In genomic region chr21:33491373-33492102, GRCh38 we compare ENCODE assay signal across 8 cellular contexts. TPM values are rescaled to one million over a fixed set of nuclear protein-coding genes. Genes with fewer than 3 reads are reported as not detected.
A peak's percentile ranks its signal among the peaks of the same experiment; 100 is the strongest.
DNase-seq lines count a peak whose midpoint lies in the region; ATAC-seq and TF ChIP-seq lines count a peak whose summit lies in the region.

A gene with protein sequence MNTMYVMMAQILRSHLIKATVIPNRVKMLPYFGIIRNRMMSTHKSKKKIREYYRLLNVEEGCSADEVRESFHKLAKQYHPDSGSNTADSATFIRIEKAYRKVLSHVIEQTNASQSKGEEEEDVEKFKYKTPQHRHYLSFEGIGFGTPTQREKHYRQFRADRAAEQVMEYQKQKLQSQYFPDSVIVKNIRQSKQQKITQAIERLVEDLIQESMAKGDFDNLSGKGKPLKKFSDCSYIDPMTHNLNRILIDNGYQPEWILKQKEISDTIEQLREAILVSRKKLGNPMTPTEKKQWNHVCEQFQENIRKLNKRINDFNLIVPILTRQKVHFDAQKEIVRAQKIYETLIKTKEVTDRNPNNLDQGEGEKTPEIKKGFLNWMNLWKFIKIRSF (minus strand): TSS chr21:33491716. CDS start chr21:33489393, 2,323 bp downstream.

- peaks cover 13% of the 10 kb centered on the region for H3K36me3 Mint-ChIP-seq in nephron progenitor cell (ENCODE audit: low read depth)

- peak; percentile 97 for ATAC-seq in RWPE2 (ENCODE audit: low read depth)
- ATAC-seq in stimulated activated naive CD8-positive, alpha-beta T cell treated with anti-CD3 and anti-CD28 coated beads, Interleukin-15, amount 100 ng/mL, for 72 hours = peak; percentile 98

- DNase-seq in ELF-1 (ENCODE audit: low read depth, low spot score) = peak; percentile 96
- peak; percentile 90 for DNase-seq in H4 (ENCODE audit: low spot score)
- peak; percentile 50 for DNase-seq in LNCaP clone FGC (ENCODE audit: low read depth)
- peak; percentile 91 for DNase-seq in RWPE2 (ENCODE audit: low spot score)
- DNase-seq in activated effector memory CD4-positive, alpha-beta T cell treated with anti-CD3 and anti-CD28 coated beads, Interleukin-2, amount 50 U/mL, for 16 hours = peak; percentile 97
- peak; percentile 83 for DNase-seq in fibroblast of the conjunctiva (ENCODE audit: low read depth)
- DNase-seq in nephron progenitor cell = peak; percentile 97
- peak; percentile 95 for DNase-seq in stimulated activated naive CD8-positive, alpha-beta T cell treated with anti-CD3 and anti-CD28 coated beads, Interleukin-15, amount 100 ng/mL, for 72 hours

- H3K27ac Mint-ChIP-seq in nephron progenitor cell = no peak within 1 kb of the TSS
- peak within 1 kb of the TSS; percentile 95 to 98 for H3K27ac Mint-ChIP-seq in stimulated activated naive CD8-positive, alpha-beta T cell treated with anti-CD3 and anti-CD28 coated beads, Interleukin-15, amount 100 ng/mL, for 72 hours

- peaks cover 4% of the 10 kb centered on the region for H3K4me1 ChIP-seq in RWPE2 (ENCODE audit: insufficient read depth, poor library complexity, severe bottlenecking)

- TF ChIP-seq CTCF in LNCaP clone FGC (IDR thresholded peaks at IDR 0.05; ENCODE audit: control insufficient read depth, extremely low read depth, insufficient read depth) (no peak), RWPE2 (IDR thresholded peaks at IDR 0.05; ENCODE audit: poor library complexity, severe bottlenecking) (no peak), nephron progenitor cell (IDR thresholded peaks at IDR 0.05) (no peak)

- H3K27me3 Mint-ChIP-seq in nephron progenitor cell (ENCODE audit: low read depth, poor library complexity) = peaks cover 7% of the 10 kb centered on the region
- no peaks in the 10 kb centered on the region for H3K27me3 Mint-ChIP-seq in stimulated activated naive CD8-positive, alpha-beta T cell treated with anti-CD3 and anti-CD28 coated beads, Interleukin-15, amount 100 ng/mL, for 72 hours

- no peaks in the 10 kb centered on the region for H3K27me3 ChIP-seq in RWPE2 (ENCODE audit: insufficient read depth, poor library complexity, severe bottlenecking)

- H3K27ac ChIP-seq in RWPE2 (ENCODE audit: poor library complexity, severe bottlenecking) = peak within 1 kb of the TSS; percentile 12

- no peaks in the 10 kb centered on the region for H3K36me3 ChIP-seq in RWPE2 (ENCODE audit: low read depth)

- H3K4me1 Mint-ChIP-seq in nephron progenitor cell = peaks cover 14% of the 10 kb centered on the region
- H3K4me1 Mint-ChIP-seq in stimulated activated naive CD8-positive, alpha-beta T cell treated with anti-CD3 and anti-CD28 coated beads, Interleukin-15, amount 100 ng/mL, for 72 hours = peaks cover 16% of the 10 kb centered on the region

- H3K4me3 ChIP-seq in LNCaP clone FGC (ENCODE audit: low read depth, low read length) (peak within 1 kb of the TSS; percentile 67), RWPE2 (ENCODE audit: severe bottlenecking) (peak within 1 kb of the TSS; percentile 83)

- no peaks in the 10 kb centered on the region for H3K9me3 Mint-ChIP-seq in nephron progenitor cell
- H3K9me3 Mint-ChIP-seq in stimulated activated naive CD8-positive, alpha-beta T cell treated with anti-CD3 and anti-CD28 coated beads, Interleukin-15, amount 100 ng/mL, for 72 hours = no peaks in the 10 kb centered on the region

- H3K9me3 ChIP-seq in RWPE2 (ENCODE audit: severe bottlenecking) = no peaks in the 10 kb centered on the region

- peak within 1 kb of the TSS; percentile 94 for H3K4me3 Mint-ChIP-seq in nephron progenitor cell
- H3K4me3 Mint-ChIP-seq in stimulated activated naive CD8-positive, alpha-beta T cell treated with anti-CD3 and anti-CD28 coated beads, Interleukin-15, amount 100 ng/mL, for 72 hours = peak within 1 kb of the TSS; percentile 84 to 94

RNA-seq across cellular contexts. Expression of the gene that starts here (rescaled TPM):
- 1.2 and 3.1 TPM in 2 replicates for total RNA-seq in H4 (2014; rRNA removed; shearing (Covaris generic))

Comparison
In these comparisons a context has a peak if more than half of its experiments do, and no peak if none do; other contexts are left out.
1. Peak in every context shown above with its lines: DNase-seq, ATAC-seq, H3K4me3 ChIP-seq and H3K27ac ChIP-seq.